Comparison of ENCODE assay signal across 31 cellular contexts in the genomic region with DNA sequence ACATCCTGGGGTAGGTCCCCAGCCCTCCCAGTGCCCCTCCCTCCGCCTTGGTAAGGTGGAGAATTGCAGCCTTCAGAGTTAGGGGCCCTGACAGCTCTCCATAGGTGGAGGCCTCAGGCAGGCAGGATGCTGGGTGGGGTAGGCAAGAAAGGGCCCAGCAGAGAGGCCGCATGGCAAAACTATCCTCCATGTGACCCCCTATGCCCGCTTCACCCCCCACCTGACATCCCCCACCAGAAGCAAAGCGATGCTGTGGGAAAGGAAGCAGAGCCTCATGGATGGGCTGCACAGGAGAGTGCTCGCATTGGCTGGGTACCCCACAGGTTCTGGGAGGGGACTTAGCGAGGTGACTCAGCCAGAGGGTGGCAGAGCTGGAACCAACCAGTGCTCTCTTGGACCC. TPM values are rescaled to one million over a fixed set of nuclear protein-coding genes. Genes with fewer than 3 reads are reported as not detected.
DNase-seq lines count a peak whose midpoint lies in the region; ATAC-seq and TF ChIP-seq lines count a peak whose summit lies in the region.
"Had no signal": no experiment of that assay in that cellular context is flagged by ENCODE, and none has a peak within 500 bp of the region (broad histone marks: within the 10 kb centered on the region; RNA-seq: fewer than 3 reads in every experiment).

No MANE protein-coding gene starts in this region.

- H3K4me3 ChIP-seq in PC-9, result peak overlapping the region; percentile 93
- peak overlapping the region in 3 of 4 donors; percentile 23 to 45 (median 36) for H3K4me3 ChIP-seq in upper lobe of left lung
- no peak overlapping the region for H3K4me3 ChIP-seq in HAP-1
- H3K4me3 ChIP-seq: lung had no signal

- H3K9me3 Mint-ChIP-seq in dendritic cell treated with granulocyte-macrophage colony-stimulating factor and Interleukin-4, amounts not matched to agents 40 ng/mL and 50 ng/mL, for 4 days, result no peaks in the 10 kb centered on the region
- H3K9me3 Mint-ChIP-seq: activated naive CD4-positive, alpha-beta T cell treated with anti-CD3 and anti-CD28 coated beads, Interleukin-2, amount 50 U/mL, for 72 hours; naive thymus-derived CD8-positive, alpha-beta T cell had no signal

- peaks cover 80% of the 10 kb centered on the region for H3K4me1 Mint-ChIP-seq in dendritic cell treated with granulocyte-macrophage colony-stimulating factor and Interleukin-4, amounts not matched to agents 40 ng/mL and 50 ng/mL, for 4 days (ENCODE audit: low read depth)

- peaks cover 25% of the 10 kb centered on the region for H3K79me2 ChIP-seq in PC-9 (ENCODE audit: low read depth)

- no peak for ATAC-seq in left lobe of liver
- no peak for ATAC-seq in upper lobe of left lung (ENCODE audit: low FRiP score in 2 of 2)
- no peak for ATAC-seq in HG02973 (IDR thresholded peaks at IDR 0.05; ENCODE audit: unreplicated experiment)
- ATAC-seq in HG03139 (IDR thresholded peaks at IDR 0.05; ENCODE audit: unreplicated experiment), result no peak
- ATAC-seq: activated CD8-positive, alpha-beta T cell treated with anti-CD3 and anti-CD28 coated beads, Interleukin-2, amount 10 ng/mL, durations not matched to agents 7 days and 5 days; activated naive CD4-positive, alpha-beta T cell treated with anti-CD3 and anti-CD28 coated beads, Interleukin-2, amount 50 U/mL, for 72 hours; heart right ventricle; naive thymus-derived CD8-positive, alpha-beta T cell had no signal

- no peaks in the 10 kb centered on the region for H3K27me3 ChIP-seq in PC-9 (ENCODE audit: insufficient read depth, low read depth)
- H3K27me3 ChIP-seq in upper lobe of left lung, result no peaks in the 10 kb centered on the region
- H3K27me3 ChIP-seq in HAP-1 (ENCODE audit: low read depth), result peaks cover 9% of the 10 kb centered on the region; the same call in 1 of the 2 replicates
- H3K27me3 ChIP-seq: heart right ventricle had no signal

- DNase-seq in PC-9 (no peak), left lobe of liver (ENCODE audit: low spot score) (peak; percentile 42), upper lobe of left lung (no peak), HAP-1 (ENCODE audit: low spot score in 2 of 2) (no peak)
- DNase-seq: activated CD8-positive, alpha-beta T cell treated with anti-CD3 and anti-CD28 coated beads, Interleukin-2, amount 10 ng/mL, durations not matched to agents 7 days and 5 days; activated effector memory CD4-positive, alpha-beta T cell treated with Interleukin-2 at 50 U/mL for 16 hours; activated T-cell treated with anti-CD3 and anti-CD28 coated beads for 4 hours; anterior cingulate cortex; C1 segment of cervical spinal cord; Caco-2; DMS53; effector memory CD4-positive, alpha-beta T cell; heart right ventricle; IMR-90; kidney; naive thymus-derived CD8-positive, alpha-beta T cell; NCI-H1092; NCI-H1694; NCI-H446; NCI-H748 treated with DMSO at 0.1 percent for 48 hours; nucleus accumbens; stimulated activated naive CD4-positive, alpha-beta T cell had no signal

- TF ChIP-seq CTCF in PC-9 (conservative IDR thresholded peaks at IDR 0.05) (no peak), upper lobe of left lung (IDR thresholded peaks at IDR 0.05) (no peak)

- no peak for TF ChIP-seq EP300 in upper lobe of left lung (IDR thresholded peaks at IDR 0.05)

- H3K27ac ChIP-seq in PC-9 (peak overlapping the region; percentile 98), upper lobe of left lung (peak overlapping the region; percentile 78 to 84 (median 80))

- H3K9me3 ChIP-seq in PC-9 (ENCODE audit: insufficient read depth, low read depth) (peaks cover 3% of the 10 kb centered on the region; the same call in 1 of the 2 replicates), upper lobe of left lung (no peaks in the 10 kb centered on the region), HAP-1 (no peaks in the 10 kb centered on the region)
- H3K9me3 ChIP-seq: Caco-2, heart right ventricle had no signal

- H3K36me3 Mint-ChIP-seq in dendritic cell treated with granulocyte-macrophage colony-stimulating factor and Interleukin-4, amounts not matched to agents 40 ng/mL and 50 ng/mL, for 4 days (ENCODE audit: low read depth), result peaks cover 18% of the 10 kb centered on the region
- H3K36me3 Mint-ChIP-seq: activated naive CD4-positive, alpha-beta T cell treated with anti-CD3 and anti-CD28 coated beads, Interleukin-2, amount 50 U/mL, for 72 hours; naive thymus-derived CD8-positive, alpha-beta T cell had no signal

- TF ChIP-seq POLR2A in upper lobe of left lung (IDR thresholded peaks at IDR 0.05), result no peak

- peaks cover 91% of the 10 kb centered on the region for H3F3A ChIP-seq in PC-9 (ENCODE audit: insufficient read depth, low read depth)

- H4K20me1 ChIP-seq in PC-9 (ENCODE audit: insufficient read depth), result no peaks in the 10 kb centered on the region

- BruUV-seq in PC-9 (replicated peaks; lab: Mats Ljungman, UMichigan), result no TSS peak

- H3K9me2 ChIP-seq in PC-9 (ENCODE audit: insufficient read depth), result no peaks in the 10 kb centered on the region

- peaks cover 70% of the 10 kb centered on the region for H3K4me1 ChIP-seq in PC-9 (replicated peaks; ENCODE audit: insufficient read depth)
- H3K4me1 ChIP-seq in upper lobe of left lung, result peaks cover 3 to 30% (median 20%) of the 10 kb centered on the region in 4 donors
- no peaks in the 10 kb centered on the region for H3K4me1 ChIP-seq in HAP-1

- in situ Hi-C loops in HAP-1 (cut with MboI; ENCODE audit: low sequenced_read_pairs), result loop anchor here (5.0 to 25.0 kb wide), 3 partner anchors 143 to 403 kb away; partner anchors contain the start of gene S100A2

- H3K36me3 ChIP-seq in PC-9 (ENCODE audit: low read depth) (peaks cover 19% of the 10 kb centered on the region), upper lobe of left lung (no peaks in the 10 kb centered on the region), HAP-1 (replicated peaks) (no peaks in the 10 kb centered on the region)

- peak overlapping the region; percentile 81 for H3K4me3 Mint-ChIP-seq in dendritic cell treated with granulocyte-macrophage colony-stimulating factor and Interleukin-4, amounts not matched to agents 40 ng/mL and 50 ng/mL, for 4 days
- H3K4me3 Mint-ChIP-seq: activated CD8-positive, alpha-beta T cell treated with anti-CD3 and anti-CD28 coated beads, Interleukin-2, amount 10 ng/mL, durations not matched to agents 7 days and 5 days had no signal

- POLR2A ChIA-PET in PC-9 (lab: Charles Lee; ENCODE audit: unreplicated experiment), result no interaction called here

- H3K27ac Mint-ChIP-seq in dendritic cell treated with granulocyte-macrophage colony-stimulating factor and Interleukin-4, amounts not matched to agents 40 ng/mL and 50 ng/mL, for 4 days, result peak overlapping the region; percentile 94
- H3K27ac Mint-ChIP-seq: activated CD8-positive, alpha-beta T cell treated with anti-CD3 and anti-CD28 coated beads, Interleukin-2, amount 10 ng/mL, durations not matched to agents 7 days and 5 days; activated naive CD4-positive, alpha-beta T cell treated with anti-CD3 and anti-CD28 coated beads, Interleukin-2, amount 50 U/mL, for 72 hours; naive thymus-derived CD8-positive, alpha-beta T cell had no signal

- H2AFZ ChIP-seq in PC-9, result no peak overlapping the region

- peak overlapping the region; percentile 97 for H3K4me2 ChIP-seq in PC-9

- 88 to 97% methylated on average over 6 of the region's 6 CpGs for WGBS in upper lobe of left lung, 2 donors

- H3K27me3 Mint-ChIP-seq in dendritic cell treated with granulocyte-macrophage colony-stimulating factor and Interleukin-4, amounts not matched to agents 40 ng/mL and 50 ng/mL, for 4 days, result no peaks in the 10 kb centered on the region

- intact Hi-C loops in PC-9 (cut with micrococcal nuclease; ENCODE audit: unreplicated experiment), result loop anchor here (10.0 kb wide), 1 partner anchor 316 kb away; the partner anchor contains the start of genes ILF2 and NPR1
- intact Hi-C loops in dendritic cell treated with granulocyte-macrophage colony-stimulating factor and Interleukin-4, amounts not matched to agents 40 ng/mL and 50 ng/mL, for 4 days (cut with micrococcal nuclease), result loop anchor here (2.0 to 5.0 kb wide), 2 partner anchors 28 to 208 kb away; partner anchors contain the start of gene S100A2

- CTCF ChIA-PET in PC-9 (lab: Charles Lee), result interaction anchor here (0.7 kb wide), 1 partner anchor 1216 kb away, joined by 11 read pairs; no protein-coding TSS in a partner anchor

RNA-seq across cellular contexts. Expression of gene S100A9, which starts 1.6 kb away (rescaled TPM):
- 2.1 and 4.3 TPM in 2 replicates for total RNA-seq in PC-9 (2021)
- 36.3 TPM for total RNA-seq in left lobe of liver
- 1,000 to 10,000 TPM in 1 of 6 donors, 100 to 1,000 TPM in 5; 133 to 1,125 (median 606) TPM for total RNA-seq in upper lobe of left lung
- total RNA-seq: activated CD8-positive, alpha-beta T cell treated with anti-CD3 and anti-CD28 coated beads, Interleukin-2, amount 10 ng/mL, durations not matched to agents 7 days and 5 days; Caco-2; IMR-90 had no signal

RNA-seq across cellular contexts. Expression of gene PGLYRP4, which starts 10.6 kb away (rescaled TPM):
- total RNA-seq in PC-9 (2021) (not detected in 2 replicates), left lobe of liver (not detected), upper lobe of left lung (not detected)
- total RNA-seq: activated CD8-positive, alpha-beta T cell treated with anti-CD3 and anti-CD28 coated beads, Interleukin-2, amount 10 ng/mL, durations not matched to agents 7 days and 5 days; activated naive CD4-positive, alpha-beta T cell treated with anti-CD3 and anti-CD28 coated beads, Interleukin-2, amount 50 U/mL, for 72 hours; bronchial epithelial cell; Caco-2; frontal cortex; heart right ventricle; IMR-90; kidney; naive thymus-derived CD8-positive, alpha-beta T cell; pulmonary artery endothelial cell; temporal lobe had no signal

RNA-seq across cellular contexts. Expression of gene S100A12, which starts 16.2 kb away (rescaled TPM):
- total RNA-seq in PC-9 (2021), result not detected in 2 replicates
- total RNA-seq in left lobe of liver, result 1.2 TPM
- total RNA-seq in upper lobe of left lung, result 10 to 100 TPM in 5 of 6 donors, 1 to 10 TPM in 1; 5.2 to 75.7 (median 32.1) TPM
- total RNA-seq: activated CD8-positive, alpha-beta T cell treated with anti-CD3 and anti-CD28 coated beads, Interleukin-2, amount 10 ng/mL, durations not matched to agents 7 days and 5 days; activated naive CD4-positive, alpha-beta T cell treated with anti-CD3 and anti-CD28 coated beads, Interleukin-2, amount 50 U/mL, for 72 hours; bronchial epithelial cell; Caco-2; IMR-90; naive thymus-derived CD8-positive, alpha-beta T cell; pulmonary artery endothelial cell had no signal

RNA-seq across cellular contexts. Expression of gene S100A8, which starts 31.6 kb away (rescaled TPM):
- total RNA-seq in PC-9 (2021), result not detected in 2 replicates
- total RNA-seq in left lobe of liver, result 23.7 TPM
- total RNA-seq in upper lobe of left lung, result 100 to 1,000 TPM in 4 of 6 donors, 10 to 100 TPM in 2; 49.2 to 842 (median 194) TPM
- total RNA-seq: activated CD8-positive, alpha-beta T cell treated with anti-CD3 and anti-CD28 coated beads, Interleukin-2, amount 10 ng/mL, durations not matched to agents 7 days and 5 days; activated naive CD4-positive, alpha-beta T cell treated with anti-CD3 and anti-CD28 coated beads, Interleukin-2, amount 50 U/mL, for 72 hours; Caco-2; IMR-90; naive thymus-derived CD8-positive, alpha-beta T cell; pulmonary artery endothelial cell had no signal

RNA-seq across cellular contexts. Expression of gene PGLYRP3, which starts 46.5 kb away (rescaled TPM):
- not detected in 2 replicates for total RNA-seq in PC-9 (2021)
- total RNA-seq in left lobe of liver, result not detected
- not detected for total RNA-seq in upper lobe of left lung
- total RNA-seq: activated CD8-positive, alpha-beta T cell treated with anti-CD3 and anti-CD28 coated beads, Interleukin-2, amount 10 ng/mL, durations not matched to agents 7 days and 5 days; activated naive CD4-positive, alpha-beta T cell treated with anti-CD3 and anti-CD28 coated beads, Interleukin-2, amount 50 U/mL, for 72 hours; Caco-2; frontal cortex; heart right ventricle; IMR-90; kidney; lung; naive thymus-derived CD8-positive, alpha-beta T cell; pulmonary artery endothelial cell; temporal lobe had no signal
